In genomic region chr10:33116293-33116697, GRCh38 we compare ENCODE assay signal across 8 cellular contexts.
DNase-seq lines count a peak whose midpoint lies in the region; ATAC-seq and TF ChIP-seq lines count a peak whose summit lies in the region.

No MANE protein-coding gene starts in this region.

- no peaks in the 10 kb centered on the region for H3K27me3 ChIP-seq in body of pancreas
- no peaks in the 10 kb centered on the region for H3K27me3 ChIP-seq in liver (ENCODE audit: control insufficient read depth in 4 of 4, insufficient read depth in 4 of 4, low read length in 3 of 4)

- TF ChIP-seq CTCF in body of pancreas (IDR thresholded peaks at IDR 0.05): peak in 5 of 7 experiments; percentile 24 to 41 (median 31)
- peak; percentile 44 for TF ChIP-seq CTCF in liver (IDR thresholded peaks at IDR 0.05; ENCODE audit: low read depth, low read length, missing input control)

- ATAC-seq in activated CD4-positive, CD25-positive, alpha-beta regulatory T cell treated with anti-CD3 and anti-CD28 coated beads, Interleukin-2, amount 50 U/mL, for 24 hours: peak; percentile 8 to 17
- ATAC-seq in body of pancreas (no peak), GM19023 (IDR thresholded peaks at IDR 0.05; ENCODE audit: unreplicated experiment) (no peak), GM19351 (IDR thresholded peaks at IDR 0.05; ENCODE audit: unreplicated experiment) (no peak)

- H3K4me1 ChIP-seq in body of pancreas (no peaks in the 10 kb centered on the region), liver (ENCODE audit: control insufficient read depth in 4 of 4, insufficient read depth in 4 of 4, low read length in 3 of 4) (no peaks in the 10 kb centered on the region)

- H3K9ac ChIP-seq in liver (ENCODE audit: low read depth in 1 of 2, low read length in 2 of 2): no peak overlapping the region

- no peak for TF ChIP-seq POLR2A in body of pancreas (IDR thresholded peaks at IDR 0.05)

- H3K36me3 ChIP-seq in body of pancreas (replicated peaks in 1 of 2; ENCODE audit: insufficient read depth in 1 of 2, low read depth in 2 of 2): no peaks in the 10 kb centered on the region
- no peaks in the 10 kb centered on the region for H3K36me3 ChIP-seq in liver (ENCODE audit: control insufficient read depth in 4 of 4, insufficient read depth in 3 of 4, low read depth in 1 of 4, low read length in 3 of 4)

- intact Hi-C loops in body of pancreas (cut with DNase I): no loop called here

- H3K4me3 ChIP-seq in body of pancreas (no peak overlapping the region), liver (ENCODE audit: low read depth in 1 of 3, low read length in 3 of 3) (no peak overlapping the region)

- H3K27ac ChIP-seq in body of pancreas (no peak overlapping the region), liver (ENCODE audit: low read depth in 1 of 2, low read length in 2 of 2) (no peak overlapping the region)

- no peak for DNase-seq in activated CD4-positive, CD25-positive, alpha-beta regulatory T cell treated with anti-CD3 and anti-CD28 coated beads, Interleukin-2, amount 50 U/mL, for 72 hours
- DNase-seq in NCI-H146 (lab: John Stamatoyannopoulos, UW) (peak; percentile 45), body of pancreas (peak; percentile 22 to 45 (median 30))
- no peak for DNase-seq in stimulated activated CD4-positive, alpha-beta T cell treated with anti-CD3 and anti-CD28 coated beads, Interleukin-4, amount 100 ng/mL, for 24 hours

- H3K9me3 ChIP-seq in body of pancreas: no peaks in the 10 kb centered on the region
- H3K9me3 ChIP-seq in liver (ENCODE audit: control insufficient read depth in 4 of 4, low read length in 3 of 4): no peaks in the 10 kb centered on the region

- 34 to 57% methylated on average over 4 to 5 of the region's 5 CpGs for WGBS in body of pancreas, 2 donors
- WGBS in liver: 56% methylated on average over 5 of the region's 5 CpGs

- peak; percentile 69 to 74 for TF ChIP-seq RAD21 in liver (IDR thresholded peaks at IDR 0.05)

TF ChIP-seq in liver, 16 proteins besides CTCF, POLR2A, EP300 and RAD21:
- TF ChIP-seq YY1 (IDR thresholded peaks at IDR 0.05) (no peak), NR2F2 (IDR thresholded peaks at IDR 0.05) (no peak), HNF4G (IDR thresholded peaks at IDR 0.05) (no peak), FOXA2 (IDR thresholded peaks at IDR 0.05) (no peak), MAX (IDR thresholded peaks at IDR 0.05) (no peak), ZBTB33 (IDR thresholded peaks at IDR 0.05) (no peak), HNF4A (conservative IDR thresholded peaks at IDR 0.05) (no peak), GABPA (IDR thresholded peaks at IDR 0.05 in 1 of 2, conservative IDR thresholded peaks at IDR 0.05 in 1 of 2) (no peak), JUND (IDR thresholded peaks at IDR 0.05) (no peak), TAF1 (conservative IDR thresholded peaks at IDR 0.05) (no peak), RXRA (IDR thresholded peaks at IDR 0.05) (no peak), SP1 (IDR thresholded peaks at IDR 0.05) (no peak), REST (IDR thresholded peaks at IDR 0.05) (no peak), FOXA1 (IDR thresholded peaks at IDR 0.05) (no peak), ATF3 (IDR thresholded peaks at IDR 0.05) (no peak)

Comparison
In these comparisons a context has a peak if more than half of its experiments do, and no peak if none do; other contexts are left out.
1. ATAC-seq: peak in activated CD4-positive, CD25-positive, alpha-beta regulatory T cell treated with anti-CD3 and anti-CD28 coated beads, Interleukin-2, amount 50 U/mL, for 24 hours (2 of 2); none in body of pancreas (single experiment), GM19023 (single experiment) and GM19351 (single experiment).
2. DNase-seq: peak in NCI-H146 (single experiment) and body of pancreas (4 of 4); none in activated CD4-positive, CD25-positive, alpha-beta regulatory T cell treated with anti-CD3 and anti-CD28 coated beads, Interleukin-2, amount 50 U/mL, for 72 hours (single experiment) and stimulated activated CD4-positive, alpha-beta T cell treated with anti-CD3 and anti-CD28 coated beads, Interleukin-4, amount 100 ng/mL, for 24 hours (single experiment).